ENCODE assay signal across 10 cellular contexts in genomic region chr19:39078436-39079200, GRCh38. TPM values are rescaled to one million over a fixed set of nuclear protein-coding genes. Genes with fewer than 3 reads are reported as not detected.
DNase-seq lines count a peak whose midpoint lies in the region; ATAC-seq and TF ChIP-seq lines count a peak whose summit lies in the region.
"Had no signal": no experiment of that assay in that cellular context is flagged by ENCODE, and none has a peak within 500 bp of the region (broad histone marks: within the 10 kb centered on the region; RNA-seq: fewer than 3 reads in every experiment).

No MANE protein-coding gene starts in this region.

- H3K4me3 Mint-ChIP-seq in chondrocyte (ENCODE audit: unreplicated experiment) = no peak overlapping the region
- H3K4me3 Mint-ChIP-seq in CD8-positive, alpha-beta memory T cell = no peak overlapping the region
- H3K4me3 Mint-ChIP-seq: activated T-helper 17 cell treated with anti-CD3 and anti-CD28 coated beads, Interleukin-2, amount 50 U/mL, for 72 hours had no signal

- no peaks in the 10 kb centered on the region for H3K9me3 Mint-ChIP-seq in chondrocyte (ENCODE audit: low read depth)
- H3K9me3 Mint-ChIP-seq in CD8-positive, alpha-beta memory T cell = no peaks in the 10 kb centered on the region
- H3K9me3 Mint-ChIP-seq: activated T-helper 17 cell treated with anti-CD3 and anti-CD28 coated beads, Interleukin-2, amount 50 U/mL, for 72 hours had no signal

- CTCF ChIA-PET in AG04450 (lab: Charles Lee) = interaction anchor here (0.6 to 2.1 kb wide), 5 partner anchors 15 to 148 kb away, joined by 3 to 8 read pairs (median 6); partner anchors contain the start of genes MRPS12 and SARS2
- CTCF ChIA-PET in CD8-positive, alpha-beta memory T cell (lab: Charles Lee) = interaction anchor here (1.3 kb wide), 1 partner anchor 32 kb away, joined by 3 read pairs; no protein-coding TSS in a partner anchor

- peak; percentile 80 for DNase-seq in AG04450 (ENCODE audit: low read depth, low spot score)
- DNase-seq in LoVo (ENCODE audit: low spot score) = peak; percentile 62
- no peak for DNase-seq in chondrocyte (ENCODE audit: low spot score)
- DNase-seq in kidney tubule cell (ENCODE audit: low spot score) = peak; percentile 93
- DNase-seq in tibial artery = no peak
- no peak for DNase-seq in CD8-positive, alpha-beta memory T cell
- no peak for DNase-seq in SJCRH30
- DNase-seq: stimulated activated CD4-positive, alpha-beta T cell treated with anti-CD3 and anti-CD28 coated beads, Interleukin-4, amount 100 ng/mL, for 4 hours had no signal

- H3K36me3 ChIP-seq in tibial artery (no peaks in the 10 kb centered on the region), SJCRH30 (no peaks in the 10 kb centered on the region)
- no peaks in the 10 kb centered on the region for H3K36me3 ChIP-seq in CD8-positive, alpha-beta memory T cell (ENCODE audit: insufficient read depth, low read length)

- ATAC-seq in HG03460 (IDR thresholded peaks at IDR 0.05; ENCODE audit: unreplicated experiment) = no peak
- ATAC-seq: activated T-helper 17 cell treated with anti-CD3 and anti-CD28 coated beads, Interleukin-2, amount 50 U/mL, for 72 hours had no signal

- peaks cover 25% of the 10 kb centered on the region for H3K27me3 Mint-ChIP-seq in chondrocyte (ENCODE audit: low read depth)
- H3K27me3 Mint-ChIP-seq in CD8-positive, alpha-beta memory T cell = peaks cover 14 to 48% of the 10 kb centered on the region in 2 donors

- H3K27ac ChIP-seq in AG04450 (ENCODE audit: low read depth, low read length) = peak overlapping the region; percentile 34
- H3K27ac ChIP-seq in tibial artery = no peak overlapping the region
- no peak overlapping the region for H3K27ac ChIP-seq in CD8-positive, alpha-beta memory T cell (ENCODE audit: low read depth, low read length)
- H3K27ac ChIP-seq in SJCRH30 = no peak overlapping the region

- H3K27me3 ChIP-seq in AG04450 (ENCODE audit: control insufficient read depth, insufficient read depth, low read length) (peaks cover 10% of the 10 kb centered on the region), tibial artery (peaks cover 0 to 48% of the 10 kb centered on the region in 2 donors), SJCRH30 (peaks cover 6% of the 10 kb centered on the region; the same call in 1 of the 2 replicates)
- H3K27me3 ChIP-seq in CD8-positive, alpha-beta memory T cell (ENCODE audit: insufficient read depth, low read length, poor library complexity, severe bottlenecking) = peaks cover 14% of the 10 kb centered on the region

- H3K27ac Mint-ChIP-seq in chondrocyte (ENCODE audit: unreplicated experiment) = peak overlapping the region; percentile 71
- peak overlapping the region in 1 of 8 donors; percentile 20 for H3K27ac Mint-ChIP-seq in CD8-positive, alpha-beta memory T cell
- H3K27ac Mint-ChIP-seq: activated T-helper 17 cell treated with anti-CD3 and anti-CD28 coated beads, Interleukin-2, amount 50 U/mL, for 72 hours had no signal

- POLR2A ChIA-PET in AG04450 (lab: Yijun Ruan, JAX) = interaction anchor here (0.8 to 1.3 kb wide), 2 partner anchors 103 to 676 kb away, joined by 3 to 4 read pairs; partner anchors contain the start of genes FAM98C and FBXO17
- POLR2A ChIA-PET in CD8-positive, alpha-beta memory T cell (lab: Charles Lee) = no interaction called here

- no peaks in the 10 kb centered on the region for H3K36me3 Mint-ChIP-seq in chondrocyte (ENCODE audit: low read depth)
- H3K36me3 Mint-ChIP-seq in CD8-positive, alpha-beta memory T cell = peaks cover 0 to 3% (median 0%) of the 10 kb centered on the region in 3 donors

- intact Hi-C loops in tibial artery (cut with DNase I; ENCODE audit: low total_unique reads) = no loop called here

- TF ChIP-seq CTCF in AG04450 (IDR thresholded peaks at IDR 0.05; ENCODE audit: low read depth, low read length) (no peak), chondrocyte (IDR thresholded peaks at IDR 0.05) (no peak), tibial artery (IDR thresholded peaks at IDR 0.05) (no peak)

- peaks cover 10% of the 10 kb centered on the region for H3K4me1 Mint-ChIP-seq in chondrocyte (ENCODE audit: low read depth)
- H3K4me1 Mint-ChIP-seq in CD8-positive, alpha-beta memory T cell = peaks cover 20 to 25% (median 24%) of the 10 kb centered on the region in 3 donors

- H3K4me3 ChIP-seq in AG04450 (ENCODE audit: low read depth, low read length) (no peak overlapping the region), tibial artery (no peak overlapping the region), SJCRH30 (no peak overlapping the region)
- H3K4me3 ChIP-seq in CD8-positive, alpha-beta memory T cell (ENCODE audit: low read length) = no peak overlapping the region

- H3K4me1 ChIP-seq in tibial artery (peaks cover 0 to 5% (median 2%) of the 10 kb centered on the region in 4 donors), SJCRH30 (no peaks in the 10 kb centered on the region; the same call in 1 of the 2 replicates)
- peaks cover 21% of the 10 kb centered on the region for H3K4me1 ChIP-seq in CD8-positive, alpha-beta memory T cell (ENCODE audit: insufficient read depth, low read length)

- H3K9me3 ChIP-seq in AG04450 (ENCODE audit: control insufficient read depth, insufficient read depth, low read length) (no peaks in the 10 kb centered on the region), tibial artery (no peaks in the 10 kb centered on the region), SJCRH30 (replicated peaks) (no peaks in the 10 kb centered on the region)
- no peaks in the 10 kb centered on the region for H3K9me3 ChIP-seq in CD8-positive, alpha-beta memory T cell (ENCODE audit: low read length)

RNA-seq across cellular contexts. Expression of gene ACP7, which starts 5.5 kb away (rescaled TPM):
- polyA plus RNA-seq in AG04450 (2011; rRNA removed) = not detected in 2 replicates
- polyA minus RNA-seq in AG04450 (2011; rRNA and poly(A)+ RNA removed) = not detected in 2 replicates
- total RNA-seq in chondrocyte = not detected in 3 replicates
- total RNA-seq in CD8-positive, alpha-beta memory T cell = not detected
- polyA plus RNA-seq in CD8-positive, alpha-beta memory T cell = 0.22 TPM
- not detected in 2 replicates for total RNA-seq in SJCRH30 (2014; rRNA removed; shearing (Covaris generic))
- total RNA-seq: activated T-helper 17 cell treated with anti-CD3 and anti-CD28 coated beads, Interleukin-2, amount 50 U/mL, for 72 hours had no signal

RNA-seq across cellular contexts. Expression of gene FBXO27, which starts 46.3 kb away (rescaled TPM):
- polyA plus RNA-seq in AG04450 (2011; rRNA removed) = 2.0 and 2.4 TPM in 2 replicates
- 2.5 and 2.6 TPM in 2 replicates for polyA minus RNA-seq in AG04450 (2011; rRNA and poly(A)+ RNA removed)
- 4.6 to 7.4 TPM (median 6.7 TPM) in 3 replicates for total RNA-seq in chondrocyte
- total RNA-seq in CD8-positive, alpha-beta memory T cell = under 1 TPM; 0.37 to 0.80 TPM
- polyA plus RNA-seq in CD8-positive, alpha-beta memory T cell = 0.64 TPM
- total RNA-seq in SJCRH30 (2014; rRNA removed; shearing (Covaris generic)) = 0.71 and 1.0 TPM in 2 replicates

RNA-seq across cellular contexts. Expression of gene PAK4, which starts 47.0 kb away (rescaled TPM):
- 10.4 and 12.4 TPM in 2 replicates for polyA plus RNA-seq in AG04450 (2011; rRNA removed)
- polyA minus RNA-seq in AG04450 (2011; rRNA and poly(A)+ RNA removed) = 17.5 and 21.6 TPM in 2 replicates
- total RNA-seq in chondrocyte = 12.3 to 16.7 TPM (median 14.4 TPM) in 3 replicates
- 10 to 100 TPM; 21.3 to 21.8 TPM for total RNA-seq in CD8-positive, alpha-beta memory T cell
- 1.8 TPM for polyA plus RNA-seq in CD8-positive, alpha-beta memory T cell
- 9.1 and 11.6 TPM in 2 replicates for total RNA-seq in SJCRH30 (2014; rRNA removed; shearing (Covaris generic))

Comparison
In these comparisons a context has a peak if more than half of its experiments do, and no peak if none do; other contexts are left out.
1. DNase-seq: peak in AG04450 (single experiment), LoVo (single experiment) and kidney tubule cell (single experiment); none in chondrocyte (single experiment), tibial artery (0 of 2), CD8-positive, alpha-beta memory T cell (0 of 5) and SJCRH30 (0 of 2).